In the genomic region with DNA sequence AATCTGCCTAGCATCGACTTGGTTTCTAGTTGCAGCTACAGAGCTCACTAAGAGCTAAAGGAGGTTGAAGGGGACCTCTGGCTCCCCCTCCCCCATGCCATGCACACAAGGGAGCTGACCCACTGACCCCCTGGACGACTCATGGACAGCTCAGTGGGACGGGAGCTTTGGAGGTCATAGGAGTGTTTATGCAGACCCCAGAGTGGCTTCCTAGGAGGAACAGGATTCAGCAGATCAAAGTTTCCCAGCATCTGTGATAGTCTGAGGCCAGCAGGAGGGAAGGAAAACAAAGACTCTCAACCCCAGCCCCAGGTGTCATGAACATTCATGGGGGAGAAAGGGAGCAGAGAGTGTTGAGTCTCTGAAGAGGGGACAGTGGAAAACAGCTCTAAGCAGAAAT, we compare ENCODE assay signal across 27 cellular contexts.
DNase-seq lines count a peak whose midpoint lies in the region; ATAC-seq and TF ChIP-seq lines count a peak whose summit lies in the region.
"Had no signal": no experiment of that assay in that cellular context is flagged by ENCODE, and none has a peak within 500 bp of the region (broad histone marks: within the 10 kb centered on the region; RNA-seq: fewer than 3 reads in every experiment).

No MANE protein-coding gene starts in this region.

- peak overlapping the region; percentile 76 for H2AFZ ChIP-seq in IMR-90 (replicated peaks; ENCODE audit: low read length, poor library complexity)

- H2BK20ac ChIP-seq in IMR-90 (ENCODE audit: low read depth, low read length) = no peak overlapping the region

- H3K4me1 ChIP-seq in IMR-90 (ENCODE audit: control insufficient read depth, insufficient read depth, low read length) (peaks cover 5% of the 10 kb centered on the region), iPS-20b (ENCODE audit: insufficient read depth, low read length) (no peaks in the 10 kb centered on the region; the same call in 1 of the 2 replicates), vagina (no peaks in the 10 kb centered on the region)
- H3K4me1 ChIP-seq: SJSA1, tibial nerve had no signal

- POLR2A ChIA-PET in IMR-90 (lab: Charles Lee; ENCODE audit: unreplicated experiment) = no interaction called here

- no TSS peak for BruUV-seq in IMR-90 (replicated peaks; lab: Mats Ljungman, UMichigan)

- H4K8ac ChIP-seq in IMR-90 (ENCODE audit: low read depth in 2 of 2, low read length in 2 of 2) = peak overlapping the region in 1 of 2 experiments; percentile 58; a peak in 1 of 4 replicates

- H3K4me2 ChIP-seq in IMR-90 (ENCODE audit: low read depth, low read length) = no peak overlapping the region

- H3K27ac Mint-ChIP-seq in osteocyte (ENCODE audit: unreplicated experiment) = peak overlapping the region; percentile 82
- H3K27ac Mint-ChIP-seq: activated CD8-positive, alpha-beta memory T cell treated with anti-CD3 and anti-CD28 coated beads, Interleukin-2, amount 10 ng/mL, durations not matched to agents 7 days and 5 days; B cell; CD8-positive, alpha-beta memory T cell; IgD-negative memory B cell had no signal

- H2BK120ac ChIP-seq in IMR-90 (ENCODE audit: low read depth, low read length) = peak overlapping the region; percentile 19

- H3K27me3 ChIP-seq in IMR-90 (ENCODE audit: control insufficient read depth, insufficient read depth, low read length) = no peaks in the 10 kb centered on the region
- H3K27me3 ChIP-seq in iPS-20b (ENCODE audit: insufficient read depth, low read length) = no peaks in the 10 kb centered on the region
- H3K27me3 ChIP-seq in vagina = no peaks in the 10 kb centered on the region
- H3K27me3 ChIP-seq: body of pancreas, SJSA1, tibial nerve had no signal

- H4K20me1 ChIP-seq in IMR-90 (ENCODE audit: insufficient read depth, low read length) = no peaks in the 10 kb centered on the region

- peaks cover 17% of the 10 kb centered on the region for H3K9me3 Mint-ChIP-seq in osteocyte (ENCODE audit: unreplicated experiment)

- ATAC-seq in IMR-90 (ENCODE audit: low read depth) = peak; percentile 27; the same call in 1 of the 2 replicates
- ATAC-seq: activated CD8-positive, alpha-beta memory T cell treated with anti-CD3 and anti-CD28 coated beads, Interleukin-2, amount 10 ng/mL, durations not matched to agents 7 days and 5 days; body of pancreas; left ventricle myocardium superior had no signal

- H2BK5ac ChIP-seq in IMR-90 (ENCODE audit: low read depth, low read length, poor library complexity, severe bottlenecking) = no peak overlapping the region

- no peak overlapping the region for H3K4me3 ChIP-seq in IMR-90 (ENCODE audit: insufficient read depth, low read depth, low read length)
- peak overlapping the region; percentile 2; the same call in 1 of the 2 replicates for H3K4me3 ChIP-seq in iPS-20b (ENCODE audit: low read length)
- no peak overlapping the region for H3K4me3 ChIP-seq in vagina
- H3K4me3 ChIP-seq: body of pancreas, HAP-1, SJSA1, tibial nerve had no signal

- CTCF ChIA-PET in IMR-90 (lab: Yijun Ruan, JAX) = no interaction called here

- no peaks in the 10 kb centered on the region for H3K79me1 ChIP-seq in IMR-90 (ENCODE audit: low read depth in 1 of 2, low read length in 2 of 2)

- H3K9me1 ChIP-seq in IMR-90 (ENCODE audit: insufficient read depth, low read length) = peaks cover 11% of the 10 kb centered on the region

- DNase-seq in IMR-90 (peak; percentile 23), brain pericyte (ENCODE audit: low read depth, low spot score) (peak; percentile 85), osteocyte (ENCODE audit: extremely low spot score, unreplicated experiment) (no peak), NCI-H146 (lab: John Stamatoyannopoulos, UW) (no peak), vagina (ENCODE audit: extremely low spot score in 2 of 2) (no peak), NCI-H510A (lab: John Stamatoyannopoulos, UW) (no peak), NCI-H187 treated with DMSO at 0.1 percent for 48 hours (lab: John Stamatoyannopoulos, UW) (no peak)
- DNase-seq: ACHN; activated CD4-positive, alpha-beta T cell treated with anti-CD3 and anti-CD28 coated beads, Interleukin-2, amount 50 U/mL, for 4 hours; activated CD8-positive, alpha-beta memory T cell treated with anti-CD3 and anti-CD28 coated beads, Interleukin-2, amount 10 ng/mL, durations not matched to agents 7 days and 5 days; activated naive CD4-positive, alpha-beta T cell; activated T-cell treated with anti-CD3 and anti-CD28 coated beads, Interleukin-2, amount 50 U/mL, for 48 hours; body of pancreas; CD8-positive, alpha-beta memory T cell; left ventricle myocardium superior; naive B cell; RPMI8226; stimulated activated CD4-positive, alpha-beta T cell treated with anti-CD3 and anti-CD28 coated beads, Interleukin-15, amount 100 ng/mL, for 24 hours; stimulated activated CD4-positive, alpha-beta T cell treated with anti-CD3 and anti-CD28 coated beads, Interleukin-4, amount 100 ng/mL, for 4 hours; T-helper 9 cell; WERI-Rb-1 had no signal

- H2AK9ac ChIP-seq in IMR-90 (replicated peaks; ENCODE audit: low read depth, low read length, poor library complexity) = no peak overlapping the region

- H3K14ac ChIP-seq in IMR-90 (replicated peaks; ENCODE audit: low read depth, low read length) = no peak overlapping the region

- no CpG with 5 or more reads among the region's 3 CpGs for WGBS in IMR-90 (ENCODE audit: extremely low coverage in 2 of 2, insufficient read length in 1 of 2), 2 experiments

- H3K4me1 Mint-ChIP-seq in osteocyte (ENCODE audit: unreplicated experiment) = peaks cover 68% of the 10 kb centered on the region

- TF ChIP-seq CTCF in IMR-90 (conservative IDR thresholded peaks at IDR 0.05; ENCODE audit: low read depth, low read length) (no peak), osteocyte (IDR thresholded peaks at IDR 0.05) (no peak), vagina (IDR thresholded peaks at IDR 0.05) (no peak)

- TF ChIP-seq RAD21 in IMR-90 (IDR thresholded peaks at IDR 0.05; ENCODE audit: low read length) = no peak

- TF ChIP-seq POLR2A in IMR-90 (IDR thresholded peaks at IDR 0.05; ENCODE audit: low read depth, low read length) = no peak
- no peak for TF ChIP-seq POLR2A in vagina (IDR thresholded peaks at IDR 0.05)

- in situ Hi-C loops in IMR-90 (cut with MboI; ENCODE audit: low sequenced_read_pairs) = no loop called here

- no peak overlapping the region; the same call in 1 of the 2 replicates for H4K91ac ChIP-seq in IMR-90 (ENCODE audit: insufficient read depth, low read depth, low read length)

- intact Hi-C loops in IMR-90 (cut with micrococcal nuclease) (no loop called here), vagina (cut with DNase I) (no loop called here)

- dilution Hi-C loops in IMR-90 (cut with HindIII; ENCODE audit: low sequenced_read_pairs, unreplicated experiment) = no loop called here

- no peak overlapping the region; the same call in 1 of the 2 replicates for H2AK5ac ChIP-seq in IMR-90 (ENCODE audit: low read depth, low read length)

- no peak overlapping the region for H3K23ac ChIP-seq in IMR-90 (ENCODE audit: low read depth, low read length)

- H3K4me3 Mint-ChIP-seq in osteocyte (ENCODE audit: unreplicated experiment) = peak overlapping the region; percentile 12
- H3K4me3 Mint-ChIP-seq: activated CD8-positive, alpha-beta memory T cell treated with anti-CD3 and anti-CD28 coated beads, Interleukin-2, amount 10 ng/mL, durations not matched to agents 7 days and 5 days; B cell; IgD-negative memory B cell had no signal

- H3K36me3 ChIP-seq in IMR-90 (ENCODE audit: control insufficient read depth, insufficient read depth, low read length) = no peaks in the 10 kb centered on the region
- no peaks in the 10 kb centered on the region for H3K36me3 ChIP-seq in iPS-20b (ENCODE audit: insufficient read depth, low read depth, low read length)
- H3K36me3 ChIP-seq in vagina = no peaks in the 10 kb centered on the region
- H3K36me3 ChIP-seq: HAP-1, SJSA1, tibial nerve, WERI-Rb-1 had no signal

- H2BK15ac ChIP-seq in IMR-90 (ENCODE audit: low read depth, low read length) = no peak overlapping the region

- peaks cover 6% of the 10 kb centered on the region for H3K36me3 Mint-ChIP-seq in osteocyte (ENCODE audit: unreplicated experiment)
- H3K36me3 Mint-ChIP-seq: IgD-negative memory B cell had no signal

- no peak overlapping the region for H3K27ac ChIP-seq in IMR-90 (ENCODE audit: insufficient read depth, low read length)
- no peak overlapping the region for H3K27ac ChIP-seq in iPS-20b (ENCODE audit: low read length)
- H3K27ac ChIP-seq in vagina = no peak overlapping the region
- H3K27ac ChIP-seq: body of pancreas, SJSA1, tibial nerve, WERI-Rb-1 had no signal

- H4K5ac ChIP-seq in IMR-90 (ENCODE audit: low read depth, low read length) = peak overlapping the region; percentile 78

- H3K56ac ChIP-seq in IMR-90 (ENCODE audit: extremely low read depth, insufficient read depth, low read length) = no peak overlapping the region

- no peaks in the 10 kb centered on the region for H3K27me3 Mint-ChIP-seq in osteocyte (ENCODE audit: unreplicated experiment)
- H3K27me3 Mint-ChIP-seq: activated CD8-positive, alpha-beta memory T cell treated with anti-CD3 and anti-CD28 coated beads, Interleukin-2, amount 10 ng/mL, durations not matched to agents 7 days and 5 days; B cell; naive B cell had no signal

- H3K9ac ChIP-seq in IMR-90 (ENCODE audit: low read depth, low read length) (no peak overlapping the region), iPS-20b (ENCODE audit: low read depth, low read length) (no peak overlapping the region)

- peak overlapping the region; percentile 7; the same call in 1 of the 2 replicates for H3K4ac ChIP-seq in IMR-90 (ENCODE audit: low read depth, low read length)

- H3K18ac ChIP-seq in IMR-90 (ENCODE audit: low read depth, low read length) = peak overlapping the region; percentile 41

- H3K9me3 ChIP-seq in IMR-90 (ENCODE audit: control insufficient read depth, insufficient read depth, low read length) (peaks cover 2% of the 10 kb centered on the region; the same call in 1 of the 2 replicates), iPS-20b (ENCODE audit: insufficient read depth, low read depth, low read length) (no peaks in the 10 kb centered on the region), vagina (no peaks in the 10 kb centered on the region)
- H3K9me3 ChIP-seq: body of pancreas, HAP-1, SJSA1, tibial nerve had no signal

TF ChIP-seq in IMR-90, 13 proteins besides CTCF, POLR2A, EP300 and RAD21 (continues in another document):
- no peak for TF ChIP-seq CEBPB (IDR thresholded peaks at IDR 0.05; ENCODE audit: low read depth, low read length)
- TF ChIP-seq RFX5 (IDR thresholded peaks at IDR 0.05; ENCODE audit: low read depth, low read length) = no peak
- TF ChIP-seq MAZ (IDR thresholded peaks at IDR 0.05; ENCODE audit: borderline replicate concordance, low read depth, low read length) = no peak
- no peak for TF ChIP-seq SMC3 (IDR thresholded peaks at IDR 0.05; ENCODE audit: low read depth, low read length)
- TF ChIP-seq, protein P1, sequence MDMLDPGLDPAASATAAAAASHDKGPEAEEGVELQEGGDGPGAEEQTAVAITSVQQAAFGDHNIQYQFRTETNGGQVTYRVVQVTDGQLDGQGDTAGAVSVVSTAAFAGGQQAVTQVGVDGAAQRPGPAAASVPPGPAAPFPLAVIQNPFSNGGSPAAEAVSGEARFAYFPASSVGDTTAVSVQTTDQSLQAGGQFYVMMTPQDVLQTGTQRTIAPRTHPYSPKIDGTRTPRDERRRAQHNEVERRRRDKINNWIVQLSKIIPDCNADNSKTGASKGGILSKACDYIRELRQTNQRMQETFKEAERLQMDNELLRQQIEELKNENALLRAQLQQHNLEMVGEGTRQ (IDR thresholded peaks at IDR 0.05; ENCODE audit: low read depth, low read length) = no peak
- no peak for TF ChIP-seq BHLHE40 (IDR thresholded peaks at IDR 0.05; ENCODE audit: low read depth, low read length)

Comparison
In these comparisons a context has a peak if more than half of its experiments do, and no peak if none do; other contexts are left out.
1. DNase-seq: peak in IMR-90 (single experiment) and brain pericyte (single experiment); none in osteocyte (single experiment), NCI-H146 (single experiment), vagina (0 of 2), NCI-H510A (single experiment) and NCI-H187 treated with DMSO at 0.1 percent for 48 hours (single experiment).